Comparison of ENCODE assay signal across 10 cellular contexts in the genomic region with DNA sequence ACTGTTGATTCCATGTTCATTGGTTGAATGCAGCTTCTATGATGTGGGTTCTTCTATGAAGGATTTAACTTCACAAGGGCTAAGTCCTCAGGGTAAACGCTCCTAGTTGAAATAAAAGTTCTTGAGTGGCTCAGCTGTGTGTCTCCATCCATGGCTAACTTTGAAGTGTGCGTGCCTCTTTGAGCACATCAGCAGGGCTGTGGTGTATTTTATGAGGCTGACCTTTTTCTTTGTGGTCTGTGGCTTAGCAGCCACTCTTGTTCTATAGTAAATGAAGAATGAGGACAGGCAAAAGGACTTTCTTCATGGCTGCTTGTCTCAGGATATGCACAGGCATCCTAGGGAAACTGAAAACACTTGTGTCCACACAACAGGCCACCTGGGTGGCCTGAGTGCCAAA.
DNase-seq lines count a peak whose midpoint lies in the region; ATAC-seq, FAIRE-seq and TF ChIP-seq lines count a peak whose summit lies in the region.
"Had no signal": no experiment of that assay in that cellular context is flagged by ENCODE, and none has a peak within 500 bp of the region (broad histone marks: within the 10 kb centered on the region; RNA-seq: fewer than 3 reads in every experiment).

No MANE protein-coding gene starts in this region.

- CTCF ChIA-PET in BJ (lab: Yijun Ruan, JAX) (interaction anchor here (0.7 to 1.1 kb wide), 2 partner anchors 8 to 33 kb away, joined by 3 to 4 read pairs; no protein-coding TSS in a partner anchor), HepG2 (lab: Yijun Ruan, JAX; ENCODE audit: low intra/inter-chr PET ratio, low total read pairs) (no interaction called here)

- no peak overlapping the region for H3K4me3 Mint-ChIP-seq in activated T-helper 17 cell treated with anti-CD3 and anti-CD28 coated beads, Interleukin-2, amount 50 U/mL, for 72 hours

- H3K36me3 Mint-ChIP-seq in activated T-helper 17 cell treated with anti-CD3 and anti-CD28 coated beads, Interleukin-2, amount 50 U/mL, for 72 hours (ENCODE audit: low read depth), result no peaks in the 10 kb centered on the region

- 0% methylated on average over 2 of the region's 2 CpGs for WGBS in HepG2 (ENCODE audit: low lambda C conversion rate)

- POLR2A ChIA-PET in BJ (lab: Charles Lee) (interaction anchor here (0.6 kb wide), 1 partner anchor 84 kb away, joined by 3 read pairs; no protein-coding TSS in a partner anchor), HepG2 (lab: Yijun Ruan, JAX) (no interaction called here)

- BruUV-seq in HepG2 (replicated peaks; lab: Mats Ljungman, UMichigan), result no TSS peak

- ATAC-seq in GM19463 (IDR thresholded peaks at IDR 0.05; ENCODE audit: unreplicated experiment), result peak; percentile 77
- ATAC-seq in HG03520 (IDR thresholded peaks at IDR 0.05; ENCODE audit: unreplicated experiment), result peak; percentile 59
- peak; percentile 74 for ATAC-seq in activated T-helper 17 cell treated with anti-CD3 and anti-CD28 coated beads, Interleukin-2, amount 50 U/mL, for 72 hours (replicated peaks)
- ATAC-seq in HepG2, result no peak

- peaks cover 3% of the 10 kb centered on the region for H3K27me3 ChIP-seq in BJ (ENCODE audit: control insufficient read depth, insufficient read depth, low read length)
- no peaks in the 10 kb centered on the region for H3K27me3 ChIP-seq in HepG2 (ENCODE audit: control insufficient read depth in 1 of 2, insufficient read depth in 2 of 2, low read length in 2 of 2)
- H3K27me3 ChIP-seq: esophagus muscularis mucosa had no signal

- no peaks in the 10 kb centered on the region for H3K9me3 ChIP-seq in HepG2 (ENCODE audit: low read length)

- H3K27me3 Mint-ChIP-seq in activated T-helper 17 cell treated with anti-CD3 and anti-CD28 coated beads, Interleukin-2, amount 50 U/mL, for 72 hours, result peaks cover 4% of the 10 kb centered on the region

- H3K79me2 ChIP-seq in HepG2 (ENCODE audit: insufficient read depth, low read length), result no peaks in the 10 kb centered on the region

- no peaks in the 10 kb centered on the region for H3K4me1 ChIP-seq in HepG2 (ENCODE audit: insufficient read depth, low read length)
- H3K4me1 ChIP-seq: esophagus muscularis mucosa had no signal

- H3K4me3 ChIP-seq in BJ (ENCODE audit: low read depth, low read length) (no peak overlapping the region), HepG2 (replicated peaks in 1 of 3; ENCODE audit: insufficient read depth in 1 of 3, low read depth in 2 of 3, low read length in 3 of 3) (no peak overlapping the region)
- H3K4me3 ChIP-seq: esophagus muscularis mucosa had no signal

- TF ChIP-seq RAD21 in HepG2 (CRISPR knock-in tag; IDR thresholded peaks at IDR 0.05), result no peak

- no peak overlapping the region for H3K27ac Mint-ChIP-seq in activated T-helper 17 cell treated with anti-CD3 and anti-CD28 coated beads, Interleukin-2, amount 50 U/mL, for 72 hours

- no peaks in the 10 kb centered on the region for H3K36me3 ChIP-seq in BJ (ENCODE audit: control insufficient read depth, insufficient read depth, low read length)
- no peaks in the 10 kb centered on the region for H3K36me3 ChIP-seq in HepG2 (replicated peaks in 1 of 2; ENCODE audit: control insufficient read depth in 1 of 2, insufficient read depth in 2 of 2, low read length in 2 of 2)
- H3K36me3 ChIP-seq: esophagus muscularis mucosa had no signal

- no peak overlapping the region for H2AFZ ChIP-seq in HepG2 (ENCODE audit: low read length)

- no peak overlapping the region for H3K4me2 ChIP-seq in HepG2 (ENCODE audit: low read depth, low read length)

- H3K27ac ChIP-seq in HepG2 (ENCODE audit: extremely low read length, insufficient read depth, low read length), result no peak overlapping the region
- H3K27ac ChIP-seq: esophagus muscularis mucosa had no signal

- FAIRE-seq in HepG2 (lab: Jason Lieb, UNC), result no peak

- no peak for TF ChIP-seq EP300 in HepG2 (IDR thresholded peaks at IDR 0.05; ENCODE audit: low read depth in 2 of 2, low read length in 2 of 2)
- TF ChIP-seq EP300 in HepG2 (CRISPR knock-in tag; IDR thresholded peaks at IDR 0.05; ENCODE audit: borderline replicate concordance), result no peak

- no peak overlapping the region for H3K9ac ChIP-seq in HepG2 (ENCODE audit: insufficient read depth, low read depth, low read length)

- H3K4me1 Mint-ChIP-seq in activated T-helper 17 cell treated with anti-CD3 and anti-CD28 coated beads, Interleukin-2, amount 50 U/mL, for 72 hours, result no peaks in the 10 kb centered on the region

- H4K20me1 ChIP-seq in HepG2 (ENCODE audit: insufficient read depth, low read length), result no peaks in the 10 kb centered on the region

- intact Hi-C loops in HepG2 (cut with micrococcal nuclease; ENCODE audit: unreplicated experiment), result no loop called here

- TF ChIP-seq CTCF in BJ (IDR thresholded peaks at IDR 0.05; ENCODE audit: insufficient read depth, low read depth, low read length), result no peak
- no peak for TF ChIP-seq CTCF in HepG2 (CRISPR knock-in tag; IDR thresholded peaks at IDR 0.05)

- no peaks in the 10 kb centered on the region for H3K9me3 Mint-ChIP-seq in activated T-helper 17 cell treated with anti-CD3 and anti-CD28 coated beads, Interleukin-2, amount 50 U/mL, for 72 hours

- DNase-seq in BJ (ENCODE audit: low read depth) (peak; percentile 74), NCI-H1092 (lab: John Stamatoyannopoulos, UW) (no peak), NCI-H2227 (lab: John Stamatoyannopoulos, UW; ENCODE audit: unreplicated experiment) (no peak), HepG2 (ENCODE audit: low spot score) (no peak), 8988T (no peak)
- DNase-seq: stimulated activated CD4-positive, alpha-beta T cell treated with anti-CD3 and anti-CD28 coated beads, Interleukin-2, amount 100 ng/mL, for 48 hours had no signal

- in situ Hi-C loops in HepG2 (cut with HindIII; ENCODE audit: extremely low pct_ligation_motif_present, low pct_unique_long_range_greater_than_20kb), result no loop called here

- no peak for TF ChIP-seq POLR2A in HepG2 (IDR thresholded peaks at IDR 0.05; ENCODE audit: insufficient read depth in 1 of 2, low read depth in 2 of 2, low read length in 2 of 2)

TF ChIP-seq in HepG2, 621 proteins besides CTCF, POLR2A, EP300 and RAD21 (continues in another document):
- TF ChIP-seq, protein P1, sequence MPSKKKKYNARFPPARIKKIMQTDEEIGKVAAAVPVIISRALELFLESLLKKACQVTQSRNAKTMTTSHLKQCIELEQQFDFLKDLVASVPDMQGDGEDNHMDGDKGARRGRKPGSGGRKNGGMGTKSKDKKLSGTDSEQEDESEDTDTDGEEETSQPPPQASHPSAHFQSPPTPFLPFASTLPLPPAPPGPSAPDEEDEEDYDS (CRISPR knock-in tag; IDR thresholded peaks at IDR 0.05), result no peak
- no peak for TF ChIP-seq ZNF713 (CRISPR knock-in tag; IDR thresholded peaks at IDR 0.05)
- TF ChIP-seq ZNF547 (CRISPR knock-in tag; IDR thresholded peaks at IDR 0.05), result no peak
- TF ChIP-seq ZNF335 (CRISPR knock-in tag; IDR thresholded peaks at IDR 0.05), result no peak
- TF ChIP-seq MLLT10 (CRISPR knock-in tag; IDR thresholded peaks at IDR 0.05), result no peak
- no peak for TF ChIP-seq BRD4 (CRISPR knock-in tag; IDR thresholded peaks at IDR 0.05)
- TF ChIP-seq HOXA9 (CRISPR knock-in tag; IDR thresholded peaks at IDR 0.05; ENCODE audit: borderline replicate concordance), result no peak
- TF ChIP-seq, protein P2, sequence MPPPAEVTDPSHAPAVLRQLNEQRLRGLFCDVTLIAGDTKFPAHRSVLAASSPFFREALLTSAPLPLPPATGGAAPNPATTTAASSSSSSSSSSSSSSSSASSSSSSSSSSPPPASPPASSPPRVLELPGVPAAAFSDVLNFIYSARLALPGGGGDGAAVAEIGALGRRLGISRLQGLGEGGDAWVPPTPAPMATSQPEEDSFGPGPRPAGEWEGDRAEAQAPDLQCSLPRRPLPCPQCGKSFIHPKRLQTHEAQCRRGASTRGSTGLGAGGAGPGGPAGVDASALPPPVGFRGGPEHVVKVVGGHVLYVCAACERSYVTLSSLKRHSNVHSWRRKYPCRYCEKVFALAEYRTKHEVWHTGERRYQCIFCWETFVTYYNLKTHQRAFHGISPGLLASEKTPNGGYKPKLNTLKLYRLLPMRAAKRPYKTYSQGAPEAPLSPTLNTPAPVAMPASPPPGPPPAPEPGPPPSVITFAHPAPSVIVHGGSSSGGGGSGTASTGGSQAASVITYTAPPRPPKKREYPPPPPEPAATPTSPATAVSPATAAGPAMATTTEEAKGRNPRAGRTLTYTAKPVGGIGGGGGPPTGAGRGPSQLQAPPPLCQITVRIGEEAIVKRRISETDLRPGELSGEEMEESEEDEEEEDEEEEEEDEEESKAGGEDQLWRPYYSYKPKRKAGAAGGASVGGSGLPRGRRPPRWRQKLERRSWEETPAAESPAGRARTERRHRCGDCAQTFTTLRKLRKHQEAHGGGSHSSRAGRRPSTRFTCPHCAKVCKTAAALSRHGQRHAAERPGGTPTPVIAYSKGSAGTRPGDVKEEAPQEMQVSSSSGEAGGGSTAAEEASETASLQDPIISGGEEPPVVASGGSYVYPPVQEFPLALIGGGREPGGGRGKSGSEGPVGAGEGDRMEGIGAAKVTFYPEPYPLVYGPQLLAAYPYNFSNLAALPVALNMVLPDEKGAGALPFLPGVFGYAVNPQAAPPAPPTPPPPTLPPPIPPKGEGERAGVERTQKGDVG (CRISPR knock-in tag; IDR thresholded peaks at IDR 0.05; ENCODE audit: borderline replicate concordance), result no peak
- TF ChIP-seq, protein P3, sequence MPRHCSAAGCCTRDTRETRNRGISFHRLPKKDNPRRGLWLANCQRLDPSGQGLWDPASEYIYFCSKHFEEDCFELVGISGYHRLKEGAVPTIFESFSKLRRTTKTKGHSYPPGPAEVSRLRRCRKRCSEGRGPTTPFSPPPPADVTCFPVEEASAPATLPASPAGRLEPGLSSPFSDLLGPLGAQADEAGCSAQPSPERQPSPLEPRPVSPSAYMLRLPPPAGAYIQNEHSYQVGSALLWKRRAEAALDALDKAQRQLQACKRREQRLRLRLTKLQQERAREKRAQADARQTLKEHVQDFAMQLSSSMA (CRISPR knock-in tag; IDR thresholded peaks at IDR 0.05), result no peak
- TF ChIP-seq ZNF296 (CRISPR knock-in tag; conservative IDR thresholded peaks at IDR 0.05), result no peak
- no peak for TF ChIP-seq ZNF101 (CRISPR knock-in tag; IDR thresholded peaks at IDR 0.05; ENCODE audit: borderline replicate concordance, low read depth)
- no peak for TF ChIP-seq ZNF3 (CRISPR knock-in tag; IDR thresholded peaks at IDR 0.05)
